Comparison of ENCODE assay signal across 26 cellular contexts in genomic region chr3:49236226-49236625, GRCh38.
"Had no signal": no experiment of that assay in that cellular context is flagged by ENCODE, and none has a peak within 500 bp of the region (broad histone marks: within the 10 kb centered on the region; RNA-seq: fewer than 3 reads in every experiment).

No MANE protein-coding gene starts in this region.

- H3K27me3 ChIP-seq: ascending aorta, breast epithelium, cardiac muscle cell, colonic mucosa had no signal

- H3K27ac ChIP-seq: ascending aorta, breast epithelium, cardiac muscle cell, colonic mucosa had no signal

- DNase-seq: activated CD4-positive, alpha-beta memory T cell treated with anti-CD3 and anti-CD28 coated beads for 36 hours; activated CD4-positive, alpha-beta T cell treated with anti-CD3 and anti-CD28 coated beads for 36 hours; activated CD4-positive, alpha-beta T cell treated with anti-CD3 and anti-CD28 coated beads, Interleukin-2, amount 10 ng/mL, durations not matched to agents 24 days and 14 days; activated CD4-positive, CD25-positive, alpha-beta regulatory T cell; activated CD4-positive, CD25-positive, alpha-beta regulatory T cell treated with anti-CD3 and anti-CD28 coated beads, Interleukin-2, amount 50 U/mL, for 72 hours; activated CD8-positive, alpha-beta memory T cell treated with anti-CD3 and anti-CD28 coated beads, Interleukin-2, amount 10 ng/mL, durations not matched to agents 7 days and 5 days; activated CD8-positive, alpha-beta memory T cell treated with anti-CD3 and anti-CD28 coated beads, Interleukin-2, amount 50 U/mL, for 4 hours; activated CD8-positive, alpha-beta T cell treated with anti-CD3 and anti-CD28 coated beads, Interleukin-2, amount 10 ng/mL, durations not matched to agents 7 days and 5 days; activated effector memory CD4-positive, alpha-beta T cell treated with anti-CD3 and anti-CD28 coated beads, Interleukin-2, amount 50 U/mL, for 16 hours; activated naive CD4-positive, alpha-beta T cell treated with anti-CD3 and anti-CD28 coated beads for 36 hours; activated naive CD8-positive, alpha-beta T cell treated with anti-CD3 and anti-CD28 coated beads, Interleukin-2, amount 10 ng/mL, durations not matched to agents 7 days and 5 days; activated T-cell treated with anti-CD3 and anti-CD28 coated beads, Interleukin-2, amount 50 U/mL, for 1 hour; activated T-cell treated with anti-CD3 and anti-CD28 coated beads, Interleukin-2, amount 50 U/mL, for 48 hours; central memory CD4-positive, alpha-beta T cell; cerebellar nuclear complex; colonic mucosa; effector CD8-positive, alpha-beta T cell; foreskin fibroblast; head of caudate nucleus; T-helper 2 cell had no signal

- H3K4me1 ChIP-seq: ascending aorta, breast epithelium, colonic mucosa had no signal

- FAIRE-seq: endometrium, frontal cortex had no signal

- H3K36me3 ChIP-seq: breast epithelium, cardiac muscle cell, colonic mucosa had no signal

- H3K4me3 ChIP-seq: ascending aorta, breast epithelium, cardiac muscle cell, colonic mucosa had no signal

- H3K9me3 ChIP-seq: colonic mucosa had no signal

- ATAC-seq: activated CD4-positive, alpha-beta T cell treated with anti-CD3 and anti-CD28 coated beads for 36 hours; activated CD8-positive, alpha-beta memory T cell treated with anti-CD3 and anti-CD28 coated beads, Interleukin-2, amount 10 ng/mL, durations not matched to agents 7 days and 5 days; activated CD8-positive, alpha-beta T cell treated with anti-CD3 and anti-CD28 coated beads, Interleukin-2, amount 10 ng/mL, durations not matched to agents 7 days and 5 days; esophagus mucosa had no signal
